Comparison of ENCODE assay signal across 8 cellular contexts in genomic region chr4:164748375-164748774, GRCh38.
A peak's percentile ranks its signal among the peaks of the same experiment; 100 is the strongest.
DNase-seq lines count a peak whose midpoint lies in the region; ATAC-seq and TF ChIP-seq lines count a peak whose summit lies in the region.

No MANE protein-coding gene starts in this region.

- DNase-seq in SIG-M5 treated with dmso at 0.1 percent for 504 hours (lab: John Stamatoyannopoulos, UW; ENCODE audit: unreplicated experiment), result peak; percentile 6
- DNase-seq in SIG-M5 (lab: John Stamatoyannopoulos, UW), result no peak
- DNase-seq in NCI-H82 treated with DMSO at 0.1 percent for 48 hours (lab: John Stamatoyannopoulos, UW; ENCODE audit: unreplicated experiment), result peak; percentile 8
- peak; percentile 33 for DNase-seq in epithelial cell of esophagus (ENCODE audit: low read depth)
- peak; percentile 10 for DNase-seq in stromal cell of bone marrow (ENCODE audit: low read depth)
- DNase-seq in activated CD4-positive, alpha-beta T cell treated with anti-CD3 and anti-CD28 coated beads, Interleukin-2, amount 50 U/mL, for 1 hour, result no peak

- H3K4me3 ChIP-seq in epithelial cell of esophagus (ENCODE audit: low read length), result no peak overlapping the region

- ATAC-seq in GM21723 (IDR thresholded peaks at IDR 0.05; ENCODE audit: unreplicated experiment), result no peak
- no peak for ATAC-seq in GM18909 (IDR thresholded peaks at IDR 0.05; ENCODE audit: poor library complexity, unreplicated experiment)

- TF ChIP-seq CTCF in epithelial cell of esophagus (IDR thresholded peaks at IDR 0.05; ENCODE audit: insufficient read depth, low read depth, low read length, missing control alignments), result no peak

Comparison
In these comparisons a context has a peak if more than half of its experiments do, and no peak if none do; other contexts are left out.
1. DNase-seq: peak in SIG-M5 treated with dmso at 0.1 percent for 504 hours (single experiment), NCI-H82 treated with DMSO at 0.1 percent for 48 hours (single experiment), epithelial cell of esophagus (single experiment) and stromal cell of bone marrow (single experiment); none in SIG-M5 (single experiment) and activated CD4-positive, alpha-beta T cell treated with anti-CD3 and anti-CD28 coated beads, Interleukin-2, amount 50 U/mL, for 1 hour (single experiment).